In genomic region chr5:80474929-80475328, GRCh38 we compare ENCODE assay signal across 1 cellular context.
TF ChIP-seq lines count a peak whose summit lies in the region.

No MANE protein-coding gene starts in this region.

TF ChIP-seq in HepG2, 621 proteins besides CTCF, POLR2A, EP300 and RAD21 (continued from another document and continues in another):
- TF ChIP-seq, protein P1, sequence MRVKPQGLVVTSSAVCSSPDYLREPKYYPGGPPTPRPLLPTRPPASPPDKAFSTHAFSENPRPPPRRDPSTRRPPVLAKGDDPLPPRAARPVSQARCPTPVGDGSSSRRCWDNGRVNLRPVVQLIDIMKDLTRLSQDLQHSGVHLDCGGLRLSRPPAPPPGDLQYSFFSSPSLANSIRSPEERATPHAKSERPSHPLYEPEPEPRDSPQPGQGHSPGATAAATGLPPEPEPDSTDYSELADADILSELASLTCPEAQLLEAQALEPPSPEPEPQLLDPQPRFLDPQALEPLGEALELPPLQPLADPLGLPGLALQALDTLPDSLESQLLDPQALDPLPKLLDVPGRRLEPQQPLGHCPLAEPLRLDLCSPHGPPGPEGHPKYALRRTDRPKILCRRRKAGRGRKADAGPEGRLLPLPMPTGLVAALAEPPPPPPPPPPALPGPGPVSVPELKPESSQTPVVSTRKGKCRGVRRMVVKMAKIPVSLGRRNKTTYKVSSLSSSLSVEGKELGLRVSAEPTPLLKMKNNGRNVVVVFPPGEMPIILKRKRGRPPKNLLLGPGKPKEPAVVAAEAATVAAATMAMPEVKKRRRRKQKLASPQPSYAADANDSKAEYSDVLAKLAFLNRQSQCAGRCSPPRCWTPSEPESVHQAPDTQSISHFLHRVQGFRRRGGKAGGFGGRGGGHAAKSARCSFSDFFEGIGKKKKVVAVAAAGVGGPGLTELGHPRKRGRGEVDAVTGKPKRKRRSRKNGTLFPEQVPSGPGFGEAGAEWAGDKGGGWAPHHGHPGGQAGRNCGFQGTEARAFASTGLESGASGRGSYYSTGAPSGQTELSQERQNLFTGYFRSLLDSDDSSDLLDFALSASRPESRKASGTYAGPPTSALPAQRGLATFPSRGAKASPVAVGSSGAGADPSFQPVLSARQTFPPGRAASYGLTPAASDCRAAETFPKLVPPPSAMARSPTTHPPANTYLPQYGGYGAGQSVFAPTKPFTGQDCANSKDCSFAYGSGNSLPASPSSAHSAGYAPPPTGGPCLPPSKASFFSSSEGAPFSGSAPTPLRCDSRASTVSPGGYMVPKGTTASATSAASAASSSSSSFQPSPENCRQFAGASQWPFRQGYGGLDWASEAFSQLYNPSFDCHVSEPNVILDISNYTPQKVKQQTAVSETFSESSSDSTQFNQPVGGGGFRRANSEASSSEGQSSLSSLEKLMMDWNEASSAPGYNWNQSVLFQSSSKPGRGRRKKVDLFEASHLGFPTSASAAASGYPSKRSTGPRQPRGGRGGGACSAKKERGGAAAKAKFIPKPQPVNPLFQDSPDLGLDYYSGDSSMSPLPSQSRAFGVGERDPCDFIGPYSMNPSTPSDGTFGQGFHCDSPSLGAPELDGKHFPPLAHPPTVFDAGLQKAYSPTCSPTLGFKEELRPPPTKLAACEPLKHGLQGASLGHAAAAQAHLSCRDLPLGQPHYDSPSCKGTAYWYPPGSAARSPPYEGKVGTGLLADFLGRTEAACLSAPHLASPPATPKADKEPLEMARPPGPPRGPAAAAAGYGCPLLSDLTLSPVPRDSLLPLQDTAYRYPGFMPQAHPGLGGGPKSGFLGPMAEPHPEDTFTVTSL (CRISPR knock-in tag; IDR thresholded peaks at IDR 0.05; ENCODE audit: borderline replicate concordance) = no peak; the same call in 1 of the 2 replicates
- TF ChIP-seq ZNF3 (CRISPR knock-in tag; IDR thresholded peaks at IDR 0.05) = no peak
- TF ChIP-seq CCAR2 (optimal IDR thresholded peaks at IDR 0.05; ENCODE audit: low read depth, low read length) = no peak
- no peak for TF ChIP-seq ZNF234 (CRISPR knock-in tag; conservative IDR thresholded peaks at IDR 0.05)
- TF ChIP-seq, protein P2, sequence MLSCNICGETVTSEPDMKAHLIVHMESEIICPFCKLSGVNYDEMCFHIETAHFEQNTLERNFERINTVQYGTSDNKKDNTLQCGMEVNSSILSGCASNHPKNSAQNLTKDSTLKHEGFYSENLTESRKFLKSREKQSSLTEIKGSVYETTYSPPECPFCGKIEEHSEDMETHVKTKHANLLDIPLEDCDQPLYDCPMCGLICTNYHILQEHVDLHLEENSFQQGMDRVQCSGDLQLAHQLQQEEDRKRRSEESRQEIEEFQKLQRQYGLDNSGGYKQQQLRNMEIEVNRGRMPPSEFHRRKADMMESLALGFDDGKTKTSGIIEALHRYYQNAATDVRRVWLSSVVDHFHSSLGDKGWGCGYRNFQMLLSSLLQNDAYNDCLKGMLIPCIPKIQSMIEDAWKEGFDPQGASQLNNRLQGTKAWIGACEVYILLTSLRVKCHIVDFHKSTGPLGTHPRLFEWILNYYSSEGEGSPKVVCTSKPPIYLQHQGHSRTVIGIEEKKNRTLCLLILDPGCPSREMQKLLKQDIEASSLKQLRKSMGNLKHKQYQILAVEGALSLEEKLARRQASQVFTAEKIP (CRISPR knock-in tag; IDR thresholded peaks at IDR 0.05; ENCODE audit: borderline replicate concordance) = no peak
- TF ChIP-seq GATA4 (IDR thresholded peaks at IDR 0.05; ENCODE audit: borderline replicate concordance, low read depth) = no peak
- no peak for TF ChIP-seq GTF3A (CRISPR knock-in tag; conservative IDR thresholded peaks at IDR 0.05)
- no peak for TF ChIP-seq JDP2 (CRISPR knock-in tag; IDR thresholded peaks at IDR 0.05; ENCODE audit: borderline replicate concordance)
- no peak for TF ChIP-seq ELF1 (CRISPR knock-in tag; IDR thresholded peaks at IDR 0.05)
- no peak for TF ChIP-seq HNF1A (IDR thresholded peaks at IDR 0.05; ENCODE audit: low read depth)
- TF ChIP-seq HNF1A (CRISPR knock-in tag; IDR thresholded peaks at IDR 0.05; ENCODE audit: borderline replicate concordance) = no peak
- TF ChIP-seq ZNF709 (CRISPR knock-in tag; IDR thresholded peaks at IDR 0.05) = no peak
- no peak for TF ChIP-seq ZNF558 (CRISPR knock-in tag; IDR thresholded peaks at IDR 0.05; ENCODE audit: borderline replicate concordance)
- TF ChIP-seq GMEB2 (CRISPR knock-in tag; IDR thresholded peaks at IDR 0.05; ENCODE audit: low read depth) = no peak
- no peak for TF ChIP-seq ZNF772 (CRISPR knock-in tag; IDR thresholded peaks at IDR 0.05)
- TF ChIP-seq SOX6 (IDR thresholded peaks at IDR 0.05) = no peak
- peak; percentile 52; the same call in 1 of the 2 replicates for TF ChIP-seq SOX6 (CRISPR knock-in tag; IDR thresholded peaks at IDR 0.05)
- no peak for TF ChIP-seq ZNF691 (CRISPR knock-in tag; IDR thresholded peaks at IDR 0.05; ENCODE audit: borderline replicate concordance, low read depth)
- TF ChIP-seq, protein P3, sequence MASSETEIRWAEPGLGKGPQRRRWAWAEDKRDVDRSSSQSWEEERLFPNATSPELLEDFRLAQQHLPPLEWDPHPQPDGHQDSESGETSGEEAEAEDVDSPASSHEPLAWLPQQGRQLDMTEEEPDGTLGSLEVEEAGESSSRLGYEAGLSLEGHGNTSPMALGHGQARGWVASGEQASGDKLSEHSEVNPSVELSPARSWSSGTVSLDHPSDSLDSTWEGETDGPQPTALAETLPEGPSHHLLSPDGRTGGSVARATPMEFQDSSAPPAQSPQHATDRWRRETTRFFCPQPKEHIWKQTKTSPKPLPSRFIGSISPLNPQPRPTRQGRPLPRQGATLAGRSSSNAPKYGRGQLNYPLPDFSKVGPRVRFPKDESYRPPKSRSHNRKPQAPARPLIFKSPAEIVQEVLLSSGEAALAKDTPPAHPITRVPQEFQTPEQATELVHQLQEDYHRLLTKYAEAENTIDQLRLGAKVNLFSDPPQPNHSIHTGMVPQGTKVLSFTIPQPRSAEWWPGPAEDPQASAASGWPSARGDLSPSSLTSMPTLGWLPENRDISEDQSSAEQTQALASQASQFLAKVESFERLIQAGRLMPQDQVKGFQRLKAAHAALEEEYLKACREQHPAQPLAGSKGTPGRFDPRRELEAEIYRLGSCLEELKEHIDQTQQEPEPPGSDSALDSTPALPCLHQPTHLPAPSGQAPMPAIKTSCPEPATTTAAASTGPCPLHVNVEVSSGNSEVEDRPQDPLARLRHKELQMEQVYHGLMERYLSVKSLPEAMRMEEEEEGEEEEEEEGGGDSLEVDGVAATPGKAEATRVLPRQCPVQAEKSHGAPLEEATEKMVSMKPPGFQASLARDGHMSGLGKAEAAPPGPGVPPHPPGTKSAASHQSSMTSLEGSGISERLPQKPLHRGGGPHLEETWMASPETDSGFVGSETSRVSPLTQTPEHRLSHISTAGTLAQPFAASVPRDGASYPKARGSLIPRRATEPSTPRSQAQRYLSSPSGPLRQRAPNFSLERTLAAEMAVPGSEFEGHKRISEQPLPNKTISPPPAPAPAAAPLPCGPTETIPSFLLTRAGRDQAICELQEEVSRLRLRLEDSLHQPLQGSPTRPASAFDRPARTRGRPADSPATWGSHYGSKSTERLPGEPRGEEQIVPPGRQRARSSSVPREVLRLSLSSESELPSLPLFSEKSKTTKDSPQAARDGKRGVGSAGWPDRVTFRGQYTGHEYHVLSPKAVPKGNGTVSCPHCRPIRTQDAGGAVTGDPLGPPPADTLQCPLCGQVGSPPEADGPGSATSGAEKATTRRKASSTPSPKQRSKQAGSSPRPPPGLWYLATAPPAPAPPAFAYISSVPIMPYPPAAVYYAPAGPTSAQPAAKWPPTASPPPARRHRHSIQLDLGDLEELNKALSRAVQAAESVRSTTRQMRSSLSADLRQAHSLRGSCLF (CRISPR knock-in tag; IDR thresholded peaks at IDR 0.05; ENCODE audit: borderline replicate concordance) = no peak
- TF ChIP-seq PAF1 (CRISPR knock-in tag; IDR thresholded peaks at IDR 0.05) = no peak
- peak; percentile 75 for TF ChIP-seq GATAD2A (CRISPR knock-in tag; IDR thresholded peaks at IDR 0.05)
- no peak for TF ChIP-seq YEATS4 (CRISPR knock-in tag; IDR thresholded peaks at IDR 0.05; ENCODE audit: borderline replicate concordance)
- TF ChIP-seq, protein P4, sequence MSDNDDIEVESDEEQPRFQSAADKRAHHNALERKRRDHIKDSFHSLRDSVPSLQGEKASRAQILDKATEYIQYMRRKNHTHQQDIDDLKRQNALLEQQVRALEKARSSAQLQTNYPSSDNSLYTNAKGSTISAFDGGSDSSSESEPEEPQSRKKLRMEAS (IDR thresholded peaks at IDR 0.05) = no peak
- no peak for TF ChIP-seq ZSCAN12 (CRISPR knock-in tag; IDR thresholded peaks at IDR 0.05)
- no peak for TF ChIP-seq KDM6A (CRISPR knock-in tag; IDR thresholded peaks at IDR 0.05; ENCODE audit: low read depth)
- TF ChIP-seq SMYD3 (CRISPR knock-in tag; IDR thresholded peaks at IDR 0.05) = no peak
- no peak for TF ChIP-seq ZNF230 (CRISPR knock-in tag; IDR thresholded peaks at IDR 0.05)
- TF ChIP-seq FOXJ3 (CRISPR knock-in tag; IDR thresholded peaks at IDR 0.05; ENCODE audit: borderline replicate concordance) = peak; percentile 46; the same call in 1 of the 2 replicates
- no peak for TF ChIP-seq PAX8 (CRISPR knock-in tag; IDR thresholded peaks at IDR 0.05; ENCODE audit: borderline replicate concordance)
- no peak for TF ChIP-seq CREB3 (CRISPR knock-in tag; IDR thresholded peaks at IDR 0.05)
- no peak for TF ChIP-seq MEIS2 (CRISPR knock-in tag; IDR thresholded peaks at IDR 0.05)
- no peak for TF ChIP-seq ARNT2 (CRISPR knock-in tag; IDR thresholded peaks at IDR 0.05; ENCODE audit: low read depth)
- no peak for TF ChIP-seq HOXD1 (CRISPR knock-in tag; IDR thresholded peaks at IDR 0.05)
- TF ChIP-seq MED8 (CRISPR knock-in tag; IDR thresholded peaks at IDR 0.05; ENCODE audit: insufficient replicate concordance) = no peak
- 0 out of 2 replicates have a peak, but pooled peaks have one; percentile 19 for TF ChIP-seq HHEX (CRISPR knock-in tag; IDR thresholded peaks at IDR 0.05)
